Comparison of ENCODE assay signal across 25 cellular contexts in genomic region chr16:4783251-4783950, GRCh38. TPM values are rescaled to one million over a fixed set of nuclear protein-coding genes. Genes with fewer than 3 reads are reported as not detected.
A peak's percentile ranks its signal among the peaks of the same experiment; 100 is the strongest.
DNase-seq lines count a peak whose midpoint lies in the region; ATAC-seq, FAIRE-seq and TF ChIP-seq lines count a peak whose summit lies in the region.
"Had no signal": no experiment of that assay in that cellular context is flagged by ENCODE, and none has a peak within 500 bp of the region (broad histone marks: within the 10 kb centered on the region; RNA-seq: fewer than 3 reads in every experiment).

No MANE protein-coding gene starts in this region.

- peak; percentile 19 for ATAC-seq in HepG2
- peak; percentile 12 for ATAC-seq in upper lobe of right lung
- ATAC-seq: GM12878, GM23338, HCT116 had no signal

- H3K36me3 ChIP-seq in BLaER1 treated with 17β-estradiol and CSF1 and Interleukin-3, amounts not matched to agents 10 nM and 100 nM, result no peaks in the 10 kb centered on the region
- H3K36me3 ChIP-seq in HepG2 (replicated peaks in 1 of 2; ENCODE audit: control insufficient read depth in 1 of 2, insufficient read depth in 2 of 2, low read length in 2 of 2) (no peaks in the 10 kb centered on the region), upper lobe of right lung (no peaks in the 10 kb centered on the region)

- 0 out of 22 replicates have a peak overlapping the region, but pooled peaks of 1 of the 11 experiments have one; percentile 19 for H3K9ac ChIP-seq in BLaER1 treated with 17β-estradiol and CSF1 and Interleukin-3, amounts not matched to agents 10 nM and 100 nM
- no peak overlapping the region for H3K9ac ChIP-seq in HepG2 (ENCODE audit: insufficient read depth, low read depth, low read length)

- H3K27ac ChIP-seq in BLaER1 treated with 17β-estradiol and CSF1 and Interleukin-3, amounts not matched to agents 10 nM and 100 nM, result peak overlapping the region in 3 of 11 experiments; percentile 14 to 61 (median 32); a peak in 4 of 22 replicates
- H3K27ac ChIP-seq in caudate nucleus (ENCODE audit: low read depth, low read length), result peak overlapping the region; percentile 44
- H3K27ac ChIP-seq in HepG2 (ENCODE audit: extremely low read length, insufficient read depth, low read length), result no peak overlapping the region
- no peak overlapping the region for H3K27ac ChIP-seq in upper lobe of right lung

- TF ChIP-seq CTCF in HepG2 (CRISPR knock-in tag; IDR thresholded peaks at IDR 0.05), result no peak
- no peak for TF ChIP-seq CTCF in upper lobe of right lung (IDR thresholded peaks at IDR 0.05)

- intact Hi-C loops in HepG2 (cut with micrococcal nuclease; ENCODE audit: unreplicated experiment) (no loop called here), upper lobe of right lung (cut with DNase I) (no loop called here)

- peak overlapping the region in 10 of 11 experiments; percentile 8 to 66 (median 47); a peak in 18 of 22 replicates for H3K4me2 ChIP-seq in BLaER1 treated with 17β-estradiol and CSF1 and Interleukin-3, amounts not matched to agents 10 nM and 100 nM
- H3K4me2 ChIP-seq in HepG2 (ENCODE audit: low read depth, low read length), result peak overlapping the region; percentile 42; the same call in 1 of the 2 replicates
- H3K4me2 ChIP-seq: GM23338 had no signal

- CTCF ChIA-PET in HepG2 (lab: Yijun Ruan, JAX; ENCODE audit: low intra/inter-chr PET ratio, low total read pairs), result no interaction called here

- H2AFZ ChIP-seq in HepG2 (ENCODE audit: low read length), result no peak overlapping the region

- FAIRE-seq in HepG2 (lab: Jason Lieb, UNC), result no peak
- FAIRE-seq: D721Med, GM12878, GM19239 had no signal

- no peaks in the 10 kb centered on the region for H4K20me1 ChIP-seq in BLaER1 treated with 17β-estradiol and CSF1 and Interleukin-3, amounts not matched to agents 10 nM and 100 nM
- H4K20me1 ChIP-seq in HepG2 (ENCODE audit: insufficient read depth, low read length), result no peaks in the 10 kb centered on the region

- DNase-seq in caudate nucleus (lab: John Stamatoyannopoulos, UW) (peak in 21 of 61 donors; percentile 2 to 71 (median 22)), HepG2 (ENCODE audit: low spot score) (no peak), upper lobe of right lung (no peak), amygdala (lab: John Stamatoyannopoulos, UW) (no peak), NCI-H2107 (lab: John Stamatoyannopoulos, UW) (no peak)
- no peak for DNase-seq in activated effector memory CD4-positive, alpha-beta T cell treated with Interleukin-2 at 50 U/mL for 16 hours
- DNase-seq: CD4-positive, alpha-beta T cell; CD8-positive, alpha-beta memory T cell; DMS 273 treated with DMSO at 0.1 percent for 48 hours; DMS79; EL; GDM1; H9; HFFc6 had no signal

- no peak overlapping the region for H3K4me3 ChIP-seq in BLaER1 treated with 17β-estradiol and CSF1 and Interleukin-3, amounts not matched to agents 10 nM and 100 nM
- H3K4me3 ChIP-seq in HepG2 (replicated peaks in 1 of 3; ENCODE audit: insufficient read depth in 1 of 3, low read depth in 2 of 3, low read length in 3 of 3) (peak overlapping the region in 1 of 3 experiments; percentile 9; a peak in 1 of 6 replicates), upper lobe of right lung (no peak overlapping the region)
- H3K4me3 ChIP-seq: GM12878, GM23338 had no signal

- no TSS peak for BruUV-seq in HepG2 (replicated peaks; lab: Mats Ljungman, UMichigan)

- no peak for TF ChIP-seq RAD21 in HepG2 (CRISPR knock-in tag; IDR thresholded peaks at IDR 0.05)

- no peaks in the 10 kb centered on the region for H3K9me3 ChIP-seq in BLaER1 treated with 17β-estradiol and CSF1 and Interleukin-3, amounts not matched to agents 10 nM and 100 nM (replicated peaks in 1 of 11)
- H3K9me3 ChIP-seq in HepG2 (ENCODE audit: low read length) (no peaks in the 10 kb centered on the region), upper lobe of right lung (no peaks in the 10 kb centered on the region)

- no peaks in the 10 kb centered on the region for H3K27me3 ChIP-seq in BLaER1 treated with 17β-estradiol and CSF1 and Interleukin-3, amounts not matched to agents 10 nM and 100 nM
- H3K27me3 ChIP-seq in HepG2 (ENCODE audit: control insufficient read depth in 1 of 2, insufficient read depth in 2 of 2, low read length in 2 of 2), result no peaks in the 10 kb centered on the region
- no peaks in the 10 kb centered on the region for H3K27me3 ChIP-seq in upper lobe of right lung

- POLR2A ChIA-PET in HepG2 (lab: Yijun Ruan, JAX), result interaction anchor here (1.8 kb wide), 1 partner anchor 15 kb away, joined by 4 read pairs; no protein-coding TSS in a partner anchor

- 64% methylated on average over 12 of the region's 25 CpGs for WGBS in HepG2 (ENCODE audit: low lambda C conversion rate)

- in situ Hi-C loops in HepG2 (cut with HindIII; ENCODE audit: extremely low pct_ligation_motif_present, low pct_unique_long_range_greater_than_20kb), result no loop called here

- H3K4me1 ChIP-seq in BLaER1 treated with 17β-estradiol and CSF1 and Interleukin-3, amounts not matched to agents 10 nM and 100 nM, result peaks cover 15 to 44% (median 33%) of the 10 kb centered on the region in 10 experiments
- H3K4me1 ChIP-seq in HepG2 (ENCODE audit: insufficient read depth, low read length) (peaks cover 90% of the 10 kb centered on the region), upper lobe of right lung (no peaks in the 10 kb centered on the region)

- no peaks in the 10 kb centered on the region for H3K79me2 ChIP-seq in HepG2 (ENCODE audit: insufficient read depth, low read length)

- no peak for TF ChIP-seq POLR2A in HepG2 (IDR thresholded peaks at IDR 0.05; ENCODE audit: insufficient read depth in 1 of 2, low read depth in 2 of 2, low read length in 2 of 2)

- TF ChIP-seq EP300 in HepG2 (IDR thresholded peaks at IDR 0.05; ENCODE audit: low read depth in 2 of 2, low read length in 2 of 2) (no peak), HepG2 (CRISPR knock-in tag; IDR thresholded peaks at IDR 0.05; ENCODE audit: borderline replicate concordance) (no peak)

RNA-seq across cellular contexts. Expression of gene SEPTIN12, which starts 4.7 kb away (rescaled TPM):
- total RNA-seq in HepG2 (2016; rRNA removed; fragmentation: Illumina TruSeq; extraction: Trizol) (0.22 TPM in 1 of 2 replicates, not detected in the other), upper lobe of right lung (not detected)
- not detected in 2 replicates for total RNA-seq in HepG2 (2016; cell fraction: cytosol; rRNA removed; fragmentation: Illumina TruSeq; extraction: Trizol; ENCODE audit: low read depth)
- total RNA-seq in HepG2 (2016; cell fraction: insoluble cytoplasmic fraction; rRNA removed; fragmentation: Illumina TruSeq; extraction: Trizol), result not detected in 2 replicates
- not detected in 2 replicates for total RNA-seq in HepG2 (2016; cell fraction: membrane; rRNA removed; fragmentation: Illumina TruSeq; extraction: Trizol)
- not detected in 2 replicates for total RNA-seq in HepG2 (2016; cell fraction: nucleus; rRNA removed; fragmentation: Illumina TruSeq; extraction: Trizol)
- polyA plus RNA-seq in HepG2 (2011; rRNA removed), result 0.31 TPM in 1 of 2 replicates, not detected in the other
- polyA plus RNA-seq in HepG2 (2011; cell fraction: cytosol; rRNA removed), result not detected in 2 replicates
- polyA plus RNA-seq in HepG2 (2011; cell fraction: nucleus; rRNA removed), result 0.29 and 0.43 TPM in 2 replicates
- polyA plus RNA-seq in HepG2 (2012), result 0.50 TPM in 1 of 2 replicates, not detected in the other
- not detected in 2 replicates for polyA plus RNA-seq in HepG2 (2016; cell fraction: cytosol; fragmentation: Illumina TruSeq; extraction: Trizol; ENCODE audit: low read depth)
- polyA plus RNA-seq in HepG2 (2016; cell fraction: insoluble cytoplasmic fraction; fragmentation: Illumina TruSeq; extraction: Trizol; ENCODE audit: low read depth), result not detected in 2 replicates
- not detected in 2 replicates for polyA plus RNA-seq in HepG2 (2016; cell fraction: membrane; fragmentation: Illumina TruSeq; extraction: Trizol; ENCODE audit: low read depth)
- not detected in 2 replicates for polyA plus RNA-seq in HepG2 (2016; cell fraction: nucleus; fragmentation: Illumina TruSeq; extraction: Trizol; ENCODE audit: insufficient read depth, low read depth)
- 0.89 TPM in 1 of 2 replicates, not detected in the other for polyA minus RNA-seq in HepG2 (2011; rRNA and poly(A)+ RNA removed; ENCODE audit: low replicate concordance)
- not detected in 2 replicates for polyA minus RNA-seq in HepG2 (2011; cell fraction: cytosol; rRNA and poly(A)+ RNA removed)
- not detected in 2 replicates for polyA minus RNA-seq in HepG2 (2011; cell fraction: nucleus; rRNA and poly(A)+ RNA removed)
- total RNA-seq: A172; A673; CD4-positive, alpha-beta T cell; CD8-positive, alpha-beta memory T cell; GM12878; GM23338; H4; HFFc6 had no signal
- polyA plus RNA-seq: BJ; CD14-positive monocyte; CD8-positive, alpha-beta memory T cell; GM12878; GM23338 had no signal

RNA-seq across cellular contexts. Expression of gene SMIM22, which starts 11.8 kb away (rescaled TPM):
- total RNA-seq in HepG2 (2016; rRNA removed; fragmentation: Illumina TruSeq; extraction: Trizol) (not detected in 2 replicates), upper lobe of right lung (23.3 TPM)
- not detected in 2 replicates for total RNA-seq in HepG2 (2016; cell fraction: cytosol; rRNA removed; fragmentation: Illumina TruSeq; extraction: Trizol; ENCODE audit: low read depth)
- not detected in 2 replicates for total RNA-seq in HepG2 (2016; cell fraction: insoluble cytoplasmic fraction; rRNA removed; fragmentation: Illumina TruSeq; extraction: Trizol)
- total RNA-seq in HepG2 (2016; cell fraction: membrane; rRNA removed; fragmentation: Illumina TruSeq; extraction: Trizol), result not detected in 2 replicates
- not detected in 2 replicates for total RNA-seq in HepG2 (2016; cell fraction: nucleus; rRNA removed; fragmentation: Illumina TruSeq; extraction: Trizol)
- not detected in 2 replicates for polyA plus RNA-seq in HepG2 (2011; rRNA removed)
- polyA plus RNA-seq in HepG2 (2011; cell fraction: cytosol; rRNA removed), result not detected in 2 replicates
- not detected in 2 replicates for polyA plus RNA-seq in HepG2 (2011; cell fraction: nucleus; rRNA removed)
- 0.52 TPM in 1 of 2 replicates, not detected in the other for polyA plus RNA-seq in HepG2 (2012)
- not detected in 2 replicates for polyA plus RNA-seq in HepG2 (2016; cell fraction: cytosol; fragmentation: Illumina TruSeq; extraction: Trizol; ENCODE audit: low read depth)
- not detected in 2 replicates for polyA plus RNA-seq in HepG2 (2016; cell fraction: insoluble cytoplasmic fraction; fragmentation: Illumina TruSeq; extraction: Trizol; ENCODE audit: low read depth)
- polyA plus RNA-seq in HepG2 (2016; cell fraction: membrane; fragmentation: Illumina TruSeq; extraction: Trizol; ENCODE audit: low read depth), result not detected in 2 replicates
- polyA plus RNA-seq in HepG2 (2016; cell fraction: nucleus; fragmentation: Illumina TruSeq; extraction: Trizol; ENCODE audit: insufficient read depth, low read depth), result not detected in 2 replicates
- polyA minus RNA-seq in HepG2 (2011; rRNA and poly(A)+ RNA removed; ENCODE audit: low replicate concordance), result not detected in 2 replicates
- polyA minus RNA-seq in HepG2 (2011; cell fraction: cytosol; rRNA and poly(A)+ RNA removed), result not detected in 2 replicates
- not detected in 2 replicates for polyA minus RNA-seq in HepG2 (2011; cell fraction: nucleus; rRNA and poly(A)+ RNA removed)
- total RNA-seq: A172; A673; CD4-positive, alpha-beta T cell; CD8-positive, alpha-beta memory T cell; GM12878; GM23338; H4; H9; HFFc6 had no signal
- polyA plus RNA-seq: BJ; CD14-positive monocyte; CD8-positive, alpha-beta memory T cell had no signal

RNA-seq across cellular contexts. Expression of gene ZNF500, which starts 16.4 kb away (rescaled TPM):
- 8.1 and 12.2 TPM in 2 replicates for total RNA-seq in HepG2 (2016; rRNA removed; fragmentation: Illumina TruSeq; extraction: Trizol)
- 1.6 and 1.9 TPM in 2 replicates for total RNA-seq in HepG2 (2016; cell fraction: cytosol; rRNA removed; fragmentation: Illumina TruSeq; extraction: Trizol; ENCODE audit: low read depth)
- 8.1 and 12.2 TPM in 2 replicates for total RNA-seq in HepG2 (2016; cell fraction: insoluble cytoplasmic fraction; rRNA removed; fragmentation: Illumina TruSeq; extraction: Trizol)
- 3.8 and 4.4 TPM in 2 replicates for total RNA-seq in HepG2 (2016; cell fraction: membrane; rRNA removed; fragmentation: Illumina TruSeq; extraction: Trizol)
- total RNA-seq in HepG2 (2016; cell fraction: nucleus; rRNA removed; fragmentation: Illumina TruSeq; extraction: Trizol), result 9.6 and 15.9 TPM in 2 replicates
- 6.1 and 7.4 TPM in 2 replicates for polyA plus RNA-seq in HepG2 (2011; rRNA removed)
- 3.0 and 4.9 TPM in 2 replicates for polyA plus RNA-seq in HepG2 (2011; cell fraction: cytosol; rRNA removed)
- 17.2 and 20.4 TPM in 2 replicates for polyA plus RNA-seq in HepG2 (2011; cell fraction: nucleus; rRNA removed)
- 3.2 and 3.5 TPM in 2 replicates for polyA plus RNA-seq in HepG2 (2012)
- polyA plus RNA-seq in HepG2 (2016; cell fraction: cytosol; fragmentation: Illumina TruSeq; extraction: Trizol; ENCODE audit: low read depth), result 0.76 and 0.78 TPM in 2 replicates
- polyA plus RNA-seq in HepG2 (2016; cell fraction: insoluble cytoplasmic fraction; fragmentation: Illumina TruSeq; extraction: Trizol; ENCODE audit: low read depth), result 5.1 and 5.9 TPM in 2 replicates
- polyA plus RNA-seq in HepG2 (2016; cell fraction: membrane; fragmentation: Illumina TruSeq; extraction: Trizol; ENCODE audit: low read depth), result 1.9 and 2.5 TPM in 2 replicates
- 19.3 and 24.8 TPM in 2 replicates for polyA plus RNA-seq in HepG2 (2016; cell fraction: nucleus; fragmentation: Illumina TruSeq; extraction: Trizol; ENCODE audit: insufficient read depth, low read depth)
- polyA minus RNA-seq in HepG2 (2011; rRNA and poly(A)+ RNA removed; ENCODE audit: low replicate concordance), result 17.1 and 19.6 TPM in 2 replicates
- polyA minus RNA-seq in HepG2 (2011; cell fraction: cytosol; rRNA and poly(A)+ RNA removed), result 2.6 and 3.3 TPM in 2 replicates
- polyA minus RNA-seq in HepG2 (2011; cell fraction: nucleus; rRNA and poly(A)+ RNA removed), result 11.8 and 12.1 TPM in 2 replicates
- total RNA-seq in upper lobe of right lung, result 15.7 TPM

RNA-seq across cellular contexts. Expression of gene ROGDI, which starts 19.0 kb away (rescaled TPM):
- total RNA-seq in HepG2 (2016; rRNA removed; fragmentation: Illumina TruSeq; extraction: Trizol) (16.8 and 19.2 TPM in 2 replicates), upper lobe of right lung (21.8 TPM)
- total RNA-seq in HepG2 (2016; cell fraction: cytosol; rRNA removed; fragmentation: Illumina TruSeq; extraction: Trizol; ENCODE audit: low read depth), result 22.3 and 22.8 TPM in 2 replicates
- total RNA-seq in HepG2 (2016; cell fraction: insoluble cytoplasmic fraction; rRNA removed; fragmentation: Illumina TruSeq; extraction: Trizol), result 15.4 and 17.5 TPM in 2 replicates
- 24.2 and 30.2 TPM in 2 replicates for total RNA-seq in HepG2 (2016; cell fraction: membrane; rRNA removed; fragmentation: Illumina TruSeq; extraction: Trizol)
- total RNA-seq in HepG2 (2016; cell fraction: nucleus; rRNA removed; fragmentation: Illumina TruSeq; extraction: Trizol), result 11.4 and 14.7 TPM in 2 replicates
- 42.1 and 55.9 TPM in 2 replicates for polyA plus RNA-seq in HepG2 (2011; rRNA removed)
- 28.6 and 42.0 TPM in 2 replicates for polyA plus RNA-seq in HepG2 (2011; cell fraction: cytosol; rRNA removed)
- polyA plus RNA-seq in HepG2 (2011; cell fraction: nucleus; rRNA removed), result 210 and 224 TPM in 2 replicates
- polyA plus RNA-seq in HepG2 (2012), result 19.5 and 23.7 TPM in 2 replicates
- 25.8 and 30.9 TPM in 2 replicates for polyA plus RNA-seq in HepG2 (2016; cell fraction: cytosol; fragmentation: Illumina TruSeq; extraction: Trizol; ENCODE audit: low read depth)
- 20.1 TPM in 2 replicates for polyA plus RNA-seq in HepG2 (2016; cell fraction: insoluble cytoplasmic fraction; fragmentation: Illumina TruSeq; extraction: Trizol; ENCODE audit: low read depth)
- 27.7 and 34.1 TPM in 2 replicates for polyA plus RNA-seq in HepG2 (2016; cell fraction: membrane; fragmentation: Illumina TruSeq; extraction: Trizol; ENCODE audit: low read depth)
- 40.1 and 43.8 TPM in 2 replicates for polyA plus RNA-seq in HepG2 (2016; cell fraction: nucleus; fragmentation: Illumina TruSeq; extraction: Trizol; ENCODE audit: insufficient read depth, low read depth)
- polyA minus RNA-seq in HepG2 (2011; rRNA and poly(A)+ RNA removed; ENCODE audit: low replicate concordance), result 13.8 and 24.1 TPM in 2 replicates
- polyA minus RNA-seq in HepG2 (2011; cell fraction: cytosol; rRNA and poly(A)+ RNA removed), result 7.8 and 9.9 TPM in 2 replicates
- 13.5 and 14.2 TPM in 2 replicates for polyA minus RNA-seq in HepG2 (2011; cell fraction: nucleus; rRNA and poly(A)+ RNA removed)

RNA-seq across cellular contexts. Expression of gene DNAAF8, which starts 49.1 kb away (rescaled TPM):
- 0.38 and 0.44 TPM in 2 replicates for total RNA-seq in HepG2 (2016; rRNA removed; fragmentation: Illumina TruSeq; extraction: Trizol)
- 0.44 and 0.81 TPM in 2 replicates for total RNA-seq in HepG2 (2016; cell fraction: cytosol; rRNA removed; fragmentation: Illumina TruSeq; extraction: Trizol; ENCODE audit: low read depth)
- 0.15 TPM in 1 of 2 replicates, not detected in the other for total RNA-seq in HepG2 (2016; cell fraction: insoluble cytoplasmic fraction; rRNA removed; fragmentation: Illumina TruSeq; extraction: Trizol)
- total RNA-seq in HepG2 (2016; cell fraction: membrane; rRNA removed; fragmentation: Illumina TruSeq; extraction: Trizol), result 0.14 and 0.65 TPM in 2 replicates
- total RNA-seq in HepG2 (2016; cell fraction: nucleus; rRNA removed; fragmentation: Illumina TruSeq; extraction: Trizol), result 0.31 TPM in 1 of 2 replicates, not detected in the other
- polyA plus RNA-seq in HepG2 (2011; rRNA removed), result 0.27 TPM in 1 of 2 replicates, not detected in the other
- 0.03 and 0.16 TPM in 2 replicates for polyA plus RNA-seq in HepG2 (2011; cell fraction: cytosol; rRNA removed)
- not detected in 2 replicates for polyA plus RNA-seq in HepG2 (2011; cell fraction: nucleus; rRNA removed)
- 0.12 and 0.21 TPM in 2 replicates for polyA plus RNA-seq in HepG2 (2012)
- 0.15 and 0.24 TPM in 2 replicates for polyA plus RNA-seq in HepG2 (2016; cell fraction: cytosol; fragmentation: Illumina TruSeq; extraction: Trizol; ENCODE audit: low read depth)
- 0.34 and 0.57 TPM in 2 replicates for polyA plus RNA-seq in HepG2 (2016; cell fraction: insoluble cytoplasmic fraction; fragmentation: Illumina TruSeq; extraction: Trizol; ENCODE audit: low read depth)
- 0.17 and 0.40 TPM in 2 replicates for polyA plus RNA-seq in HepG2 (2016; cell fraction: membrane; fragmentation: Illumina TruSeq; extraction: Trizol; ENCODE audit: low read depth)
- not detected in 2 replicates for polyA plus RNA-seq in HepG2 (2016; cell fraction: nucleus; fragmentation: Illumina TruSeq; extraction: Trizol; ENCODE audit: insufficient read depth, low read depth)
- polyA minus RNA-seq in HepG2 (2011; rRNA and poly(A)+ RNA removed; ENCODE audit: low replicate concordance), result 0.70 TPM in 1 of 2 replicates, not detected in the other
- not detected in 2 replicates for polyA minus RNA-seq in HepG2 (2011; cell fraction: cytosol; rRNA and poly(A)+ RNA removed)
- 0.50 TPM in 1 of 2 replicates, not detected in the other for polyA minus RNA-seq in HepG2 (2011; cell fraction: nucleus; rRNA and poly(A)+ RNA removed)
- total RNA-seq in upper lobe of right lung, result 0.58 TPM

Comparison
In these comparisons a context has a peak if more than half of its experiments do, and no peak if none do; other contexts are left out.
1. RNA of gene SMIM22, which starts 11.8 kb away (total RNA-seq): 23.3 TPM in upper lobe of right lung (single experiment); not detected in HepG2; every median in the first group is over 10 times any median in the second.